ENCODE assay signal across 20 cellular contexts in the genomic region with DNA sequence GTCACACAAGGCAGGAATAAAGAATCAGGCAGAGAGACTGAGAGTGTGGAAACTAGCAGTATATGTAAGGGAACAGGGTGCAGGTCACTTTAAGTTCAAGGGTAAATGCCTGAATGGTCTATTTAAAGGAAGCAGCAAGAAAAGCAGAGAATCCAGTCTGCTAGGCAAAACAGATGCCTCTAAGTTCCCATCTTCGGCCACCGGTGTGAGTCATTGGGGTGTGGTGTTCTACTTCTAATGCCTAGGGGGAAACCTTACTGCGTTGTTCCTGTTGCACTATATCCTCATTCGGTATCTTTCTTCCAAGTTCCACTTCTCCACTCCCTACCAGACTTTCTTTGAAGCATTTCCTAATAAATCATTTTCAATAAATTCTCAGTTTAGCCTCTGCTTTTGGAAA.
DNase-seq lines count a peak whose midpoint lies in the region; ATAC-seq and TF ChIP-seq lines count a peak whose summit lies in the region.
"Had no signal": no experiment of that assay in that cellular context is flagged by ENCODE, and none has a peak within 500 bp of the region (broad histone marks: within the 10 kb centered on the region; RNA-seq: fewer than 3 reads in every experiment).

No MANE protein-coding gene starts in this region.

- POLR2A ChIA-PET in BJ (lab: Charles Lee) = no interaction called here

- peak; percentile 28 for DNase-seq in BJ (ENCODE audit: low read depth)
- peak; percentile 87 for DNase-seq in LHCN-M2 (ENCODE audit: low read depth)
- peak; percentile 23 for DNase-seq in T1000 (lab: John Stamatoyannopoulos, UW)
- DNase-seq in fibroblast of peridontal ligament (ENCODE audit: extremely low read depth) = peak; percentile 32
- no peak for DNase-seq in occipital lobe (lab: John Stamatoyannopoulos, UW)
- no peak for DNase-seq in suprapubic skin (ENCODE audit: low spot score in 2 of 2)
- DNase-seq: ACHN; activated gamma-delta T cell treated with Interleukin-2 at 50 U/mL for 16 hours; caudate nucleus; DMS153; mucosa of descending colon; NCI-H2029 treated with DMSO at 0.1 percent for 48 hours; stimulated activated CD4-positive, alpha-beta T cell treated with anti-CD3 and anti-CD28 coated beads, Interleukin-1b, Interleukin-23, amount 100 ng/mL, for 48 hours; T-helper 2 cell had no signal

- no peak for TF ChIP-seq EP300 in suprapubic skin (IDR thresholded peaks at IDR 0.05)

- CTCF ChIA-PET in BJ (lab: Yijun Ruan, JAX) = interaction anchor here (1.1 kb wide), 1 partner anchor 167 kb away, joined by 3 read pairs; no protein-coding TSS in a partner anchor

- ATAC-seq in HG02973 (IDR thresholded peaks at IDR 0.05; ENCODE audit: unreplicated experiment) = no peak
- ATAC-seq in GM21786 (IDR thresholded peaks at IDR 0.05; ENCODE audit: unreplicated experiment) = no peak
- ATAC-seq: GM12878, GM23338, mucosa of descending colon had no signal

- TF ChIP-seq POLR2A in suprapubic skin (IDR thresholded peaks at IDR 0.05) = no peak

- H3K27ac ChIP-seq in suprapubic skin = no peak overlapping the region
- H3K27ac ChIP-seq: esophagus muscularis mucosa, prostate gland had no signal

- H3K4me3 ChIP-seq in BJ (ENCODE audit: low read depth, low read length) (no peak overlapping the region), suprapubic skin (no peak overlapping the region)
- H3K4me3 ChIP-seq: esophagus muscularis mucosa, GM12878, GM23338, mucosa of descending colon, prostate gland had no signal

- 0 out of 2 replicates have a peak, but pooled peaks have one; percentile 3 for TF ChIP-seq CTCF in BJ (IDR thresholded peaks at IDR 0.05; ENCODE audit: insufficient read depth, low read depth, low read length)
- no peak for TF ChIP-seq CTCF in suprapubic skin (IDR thresholded peaks at IDR 0.05)

- H3K9me3 ChIP-seq in suprapubic skin = no peaks in the 10 kb centered on the region
- H3K9me3 ChIP-seq: esophagus muscularis mucosa, mucosa of descending colon, prostate gland had no signal

- H3K36me3 ChIP-seq in BJ (ENCODE audit: control insufficient read depth, insufficient read depth, low read length) (no peaks in the 10 kb centered on the region), suprapubic skin (no peaks in the 10 kb centered on the region)
- H3K36me3 ChIP-seq: esophagus muscularis mucosa, prostate gland had no signal

- H3K27me3 ChIP-seq in BJ (ENCODE audit: control insufficient read depth, insufficient read depth, low read length) = no peaks in the 10 kb centered on the region
- H3K27me3 ChIP-seq in suprapubic skin = no peaks in the 10 kb centered on the region
- H3K27me3 ChIP-seq: esophagus muscularis mucosa had no signal

- no peaks in the 10 kb centered on the region for H3K4me1 ChIP-seq in suprapubic skin
- H3K4me1 ChIP-seq: prostate gland had no signal

- 17% methylated on average over 4 of the region's 4 CpGs for WGBS in suprapubic skin

Comparison
In these comparisons a context has a peak if more than half of its experiments do, and no peak if none do; other contexts are left out.
1. DNase-seq: peak in BJ (single experiment), LHCN-M2 (single experiment), T1000 (single experiment) and fibroblast of peridontal ligament (single experiment); none in occipital lobe (single experiment) and suprapubic skin (0 of 2).